9 cellular contexts compared by ENCODE assay signal in the genomic region with DNA sequence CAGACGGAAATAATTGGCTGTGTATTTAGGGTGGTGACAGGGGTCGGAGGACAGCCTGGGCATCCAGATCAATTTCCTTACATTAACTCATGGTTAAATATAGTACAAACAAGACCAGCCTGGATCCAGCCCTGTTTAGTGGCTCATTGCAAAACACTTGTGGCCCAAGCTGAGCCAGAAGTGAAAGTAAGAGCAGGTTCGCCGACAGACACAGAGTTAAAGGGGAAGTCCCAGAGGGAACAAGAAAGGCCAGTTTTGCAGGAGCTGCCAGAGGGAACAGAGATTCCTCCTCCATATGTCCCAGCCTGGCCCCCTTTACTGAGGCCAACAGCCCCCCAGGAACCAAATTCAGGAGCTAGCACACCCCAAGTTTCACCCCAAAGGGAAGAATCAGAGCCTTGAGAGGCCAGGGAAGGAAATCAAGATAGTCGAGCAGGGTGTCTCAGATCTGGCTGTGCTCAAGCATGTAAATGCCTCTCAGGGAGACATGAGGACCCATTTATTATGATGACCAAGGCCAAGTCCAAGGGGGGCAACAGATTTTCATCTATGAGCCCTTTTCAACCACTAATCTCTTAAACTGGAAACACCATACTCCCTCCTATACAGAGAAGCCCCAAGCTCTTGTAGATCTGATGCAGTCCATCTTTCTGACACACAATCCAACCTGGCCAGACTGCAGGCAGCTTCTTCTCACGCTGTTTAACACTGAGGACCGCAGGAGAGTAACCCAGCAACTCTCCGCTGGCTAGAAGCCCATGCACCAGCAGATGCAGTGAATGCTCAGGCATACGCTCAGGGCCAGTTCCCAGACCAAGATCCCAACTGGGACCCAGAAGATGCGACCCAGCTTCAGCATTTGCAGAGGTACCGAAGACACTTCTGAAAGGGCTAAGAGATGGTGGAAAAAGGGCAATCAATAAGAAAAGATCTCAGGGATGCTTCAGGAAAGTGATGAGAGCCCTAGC. TPM values are rescaled to one million over a fixed set of nuclear protein-coding genes. Genes with fewer than 3 reads are reported as not detected.
DNase-seq lines count a peak whose midpoint lies in the region; ATAC-seq, FAIRE-seq and TF ChIP-seq lines count a peak whose summit lies in the region.
"Had no signal": no experiment of that assay in that cellular context is flagged by ENCODE, and none has a peak within 500 bp of the region (broad histone marks: within the 10 kb centered on the region; RNA-seq: fewer than 3 reads in every experiment).

No MANE protein-coding gene starts in this region.

- no peaks in the 10 kb centered on the region for H3K27me3 ChIP-seq in GM12878 (replicated peaks in 1 of 2; ENCODE audit: control insufficient read depth in 2 of 2, insufficient read depth in 2 of 2, low read length in 1 of 2)
- no peaks in the 10 kb centered on the region for H3K27me3 ChIP-seq in right lobe of liver
- H3K27me3 ChIP-seq in stomach smooth muscle (ENCODE audit: control insufficient read depth in 1 of 2, insufficient read depth in 2 of 2, low read length in 2 of 2): no peaks in the 10 kb centered on the region

- intact Hi-C loops in activated CD4-positive, alpha-beta T cell treated with anti-CD3 and anti-CD28 coated beads for 36 hours (cut with DNase I, micrococcal nuclease): no loop called here
- intact Hi-C loops in GM12878 (cut with micrococcal nuclease; ENCODE audit: unreplicated experiment) (loop anchor here (5.0 kb wide), 1 partner anchor 355 kb away; a partner anchor contains a TSS), right lobe of liver (cut with DNase I) (no loop called here)

- H3K9ac ChIP-seq in GM12878 (ENCODE audit: control insufficient read depth, insufficient read depth, low read length) (peak overlapping the region; percentile 39; the same call in 1 of the 2 replicates), stomach smooth muscle (ENCODE audit: low read length in 2 of 2) (peak overlapping the region; percentile 39 to 78)

- H3K36me3 ChIP-seq in GM12878 (ENCODE audit: control insufficient read depth in 2 of 2, insufficient read depth in 2 of 2, low read length in 1 of 2): no peaks in the 10 kb centered on the region
- no peaks in the 10 kb centered on the region for H3K36me3 ChIP-seq in right lobe of liver
- H3K36me3 ChIP-seq in stomach smooth muscle (ENCODE audit: control insufficient read depth in 2 of 2, insufficient read depth in 2 of 2, low read length in 2 of 2): no peaks in the 10 kb centered on the region

- RAD21 ChIA-PET in GM12878 (lab: Charles Lee; ENCODE audit: unreplicated experiment): interaction anchor here (0.6 to 1.6 kb wide), 5 partner anchors 17 to 934 kb away, joined by 3 to 6 read pairs (median 4); no protein-coding TSS in a partner anchor

- no peak for TF ChIP-seq CTCF in GM12878 (IDR thresholded peaks at IDR 0.05 in 2 of 3, conservative IDR thresholded peaks at IDR 0.05 in 1 of 3; ENCODE audit: control insufficient read depth in 2 of 3, extremely low read depth in 1 of 3, insufficient read depth in 1 of 3, low read depth in 3 of 3, low read length in 3 of 3)
- TF ChIP-seq CTCF in right lobe of liver (IDR thresholded peaks at IDR 0.05): no peak

- no peaks in the 10 kb centered on the region for H4K20me1 ChIP-seq in GM12878 (ENCODE audit: control insufficient read depth, insufficient read depth)

- H3K9me3 Mint-ChIP-seq in activated CD4-positive, alpha-beta T cell treated with anti-CD3 and anti-CD28 coated beads for 36 hours (ENCODE audit: low read depth): no peaks in the 10 kb centered on the region

- TF ChIP-seq POLR2A in GM12878 (IDR thresholded peaks at IDR 0.05; ENCODE audit: low read depth, low read length): no peak
- TF ChIP-seq POLR2A in right lobe of liver (IDR thresholded peaks at IDR 0.05): no peak

- no peak overlapping the region for H3K27ac ChIP-seq in GM12878 (ENCODE audit: control insufficient read depth, insufficient read depth)
- H3K27ac ChIP-seq in right lobe of liver: peak overlapping the region in 2 of 3 donors; percentile 37 to 53
- H3K27ac ChIP-seq in stomach smooth muscle (ENCODE audit: low read length): peak overlapping the region; percentile 71

- SMC1A ChIA-PET in GM12878 (lab: Charles Lee; ENCODE audit: uncharacterized antibody, unreplicated experiment): interaction anchor here (0.6 to 1.8 kb wide), 4 partner anchors 17 to 181 kb away, joined by 3 to 4 read pairs (median 4); no protein-coding TSS in a partner anchor

- no peak for TF ChIP-seq RAD21 in GM12878 (IDR thresholded peaks at IDR 0.05; ENCODE audit: insufficient read depth, low read depth, low read length)

- DNase-seq in activated CD4-positive, alpha-beta T cell treated with anti-CD3 and anti-CD28 coated beads for 36 hours: peak; percentile 63
- DNase-seq in activated CD4-positive, alpha-beta T cell treated with anti-CD3 and anti-CD28 coated beads, Interleukin-2, amount 50 U/mL, for 1 hour: no peak
- DNase-seq in NCI-H69 (lab: John Stamatoyannopoulos, UW): peak; percentile 23
- DNase-seq in GM12878 (ENCODE audit: low read depth, low spot score): no peak
- peak in 2 of 3 donors; percentile 55 to 74 for DNase-seq in right lobe of liver
- no peak for DNase-seq in NCI-H1105 (lab: John Stamatoyannopoulos, UW)

- CTCF ChIA-PET in activated CD4-positive, alpha-beta T cell treated with anti-CD3 and anti-CD28 coated beads for 36 hours (lab: Charles Lee): interaction anchor here (0.7 to 1.8 kb wide), 3 partner anchors 8 to 180 kb away, joined by 3 to 6 read pairs (median 4); no protein-coding TSS in a partner anchor
- CTCF ChIA-PET in GM12878 (lab: Yijun Ruan, JAX): interaction anchor here (0.7 to 2.8 kb wide), 6 partner anchors 9 to 180 kb away, joined by 3 to 21 read pairs (median 4); no protein-coding TSS in a partner anchor

- POLR2A ChIA-PET in activated CD4-positive, alpha-beta T cell treated with anti-CD3 and anti-CD28 coated beads for 36 hours (lab: Charles Lee): interaction anchor here (0.7 kb wide), 1 partner anchor 122 kb away, joined by 4 read pairs; no protein-coding TSS in a partner anchor
- POLR2A ChIA-PET in GM12878 (lab: Charles Lee): interaction anchor here (1.4 kb wide), 1 partner anchor 19 kb away, joined by 3 read pairs; no protein-coding TSS in a partner anchor

- peak overlapping the region; percentile 79 for H3K4me2 ChIP-seq in GM12878 (ENCODE audit: control insufficient read depth, insufficient read depth)

- peaks cover 11% of the 10 kb centered on the region for H3K27me3 Mint-ChIP-seq in activated CD4-positive, alpha-beta T cell treated with anti-CD3 and anti-CD28 coated beads for 36 hours

- peak; percentile 95 for FAIRE-seq in GM12878 (lab: Jason Lieb, UNC)
- FAIRE-seq: colon had no signal

- H3K4me3 Mint-ChIP-seq in activated CD4-positive, alpha-beta T cell treated with anti-CD3 and anti-CD28 coated beads for 36 hours: peak overlapping the region; percentile 34

- H2AFZ ChIP-seq in GM12878 (ENCODE audit: control insufficient read depth, low read depth, low read length): peak overlapping the region; percentile 76

- H3K4me1 Mint-ChIP-seq in activated CD4-positive, alpha-beta T cell treated with anti-CD3 and anti-CD28 coated beads for 36 hours: peaks cover 14% of the 10 kb centered on the region

- H3K9me3 ChIP-seq in GM12878 (replicated peaks; ENCODE audit: control insufficient read depth, insufficient read depth, low read length) (no peaks in the 10 kb centered on the region), right lobe of liver (no peaks in the 10 kb centered on the region), stomach smooth muscle (ENCODE audit: control insufficient read depth in 2 of 2, low read length in 2 of 2) (no peaks in the 10 kb centered on the region)

- in situ Hi-C loops in GM12878 (cut with MboI): loop anchor here (5.0 kb wide), 1 partner anchor 140 kb away; no protein-coding TSS in a partner anchor

- peak; percentile 90 for ATAC-seq in activated CD4-positive, alpha-beta T cell treated with anti-CD3 and anti-CD28 coated beads for 36 hours
- ATAC-seq in HG02678 (IDR thresholded peaks at IDR 0.05; ENCODE audit: unreplicated experiment) (peak; percentile 91), GM12878 (peak; percentile 96), right lobe of liver (peak; percentile 77 to 86 (median 80))

- no peaks in the 10 kb centered on the region for H3K79me2 ChIP-seq in GM12878 (ENCODE audit: control insufficient read depth, insufficient read depth, low read length)

- no peak for TF ChIP-seq EP300 in GM12878 (IDR thresholded peaks at IDR 0.05; ENCODE audit: borderline replicate concordance in 1 of 2, control insufficient read depth in 1 of 2, low read depth in 2 of 2, low read length in 2 of 2)

- H3K4me1 ChIP-seq in GM12878 (ENCODE audit: control insufficient read depth, insufficient read depth, low read length): peaks cover 12% of the 10 kb centered on the region
- H3K4me1 ChIP-seq in right lobe of liver: peaks cover 0 to 18% (median 1%) of the 10 kb centered on the region in 4 donors
- H3K4me1 ChIP-seq in stomach smooth muscle (ENCODE audit: control insufficient read depth, insufficient read depth, low read length): peaks cover 15% of the 10 kb centered on the region

- H3K27ac Mint-ChIP-seq in activated CD4-positive, alpha-beta T cell treated with anti-CD3 and anti-CD28 coated beads for 36 hours: no peak overlapping the region

- no TSS peak for BruUV-seq in GM12878 (replicated peaks; lab: Mats Ljungman, UMichigan)

- 43% methylated on average over 11 of the region's 11 CpGs for WGBS in GM12878 (ENCODE audit: insufficient coverage, insufficient replicate concordance, low lambda C conversion rate, missing lambda C conversion rate)
- 32% methylated on average over 8 of the region's 11 CpGs for WGBS in right lobe of liver (ENCODE audit: insufficient coverage, low coverage, low lambda C conversion rate, missing lambda C conversion rate)

- H3K4me3 ChIP-seq in GM12878 (peak overlapping the region; percentile 9; the same call in 1 of the 2 replicates), right lobe of liver (peak overlapping the region in 2 of 3 donors; percentile 9 to 13), stomach smooth muscle (ENCODE audit: low read length in 2 of 2) (peak overlapping the region; percentile 49 to 74)

- H3K36me3 Mint-ChIP-seq in activated CD4-positive, alpha-beta T cell treated with anti-CD3 and anti-CD28 coated beads for 36 hours (ENCODE audit: low read depth): no peaks in the 10 kb centered on the region

RNA-seq across cellular contexts. Expression of a gene that starts 15.9 kb away (rescaled TPM):
- total RNA-seq in activated CD4-positive, alpha-beta T cell treated with anti-CD3 and anti-CD28 coated beads for 36 hours: 10 to 100 TPM; 16.5 to 25.7 TPM
- 17.5 and 20.1 TPM in 2 replicates for total RNA-seq in GM12878 (2013; cell fraction: nucleolus; rRNA removed)
- total RNA-seq in GM12878 (2014; rRNA removed) (18.1 and 18.7 TPM in 2 replicates), GM12878 (2014; rRNA removed; fragmentation: Illumina TruSeq; extraction: Trizol) (14.8 and 15.3 TPM in 2 replicates), GM12878 (2021) (19.4 and 20.1 TPM in 2 replicates), right lobe of liver (10 to 100 TPM in 3 of 6 experiments, 1 to 10 TPM in 3; 7.8 to 13.9 (median 10.2) TPM)
- polyA plus RNA-seq in GM12878 (2011; ENCODE audit: low read depth): 6.8 TPM
- polyA plus RNA-seq in GM12878 (2011; rRNA removed) (9.9 and 13.8 TPM in 2 replicates), GM12878 (2014; fragmentation: Illumina TruSeq; extraction: Trizol) (8.0 and 9.7 TPM in 2 replicates), GM12878 (2014; fragmentation: Nextera tagmentation; extraction: Ambion mirVana) (1 to 10 TPM in 1 of 2 experiments, under 1 TPM in 1; 0.52 to 2.2 TPM), GM12878 (2014; rRNA removed) (14.1 and 14.7 TPM in 2 replicates), GM12878 (2016; fragmentation: Nextera tagmentation; extraction: Ambion mirVana) (10 to 100 TPM in 1 of 2 experiments, 1 to 10 TPM in 1; 9.0 to 12.4 TPM)
- 12.5 and 15.9 TPM in 2 replicates for polyA plus RNA-seq in GM12878 (2011; cell fraction: cytosol; rRNA removed)
- 9.0 and 10.0 TPM in 2 replicates for polyA plus RNA-seq in GM12878 (2011; cell fraction: nucleus; rRNA removed)
- polyA plus RNA-seq in GM12878 (2012): 11.7 and 14.9 TPM in 2 replicates
- 15.9 and 24.4 TPM in 2 replicates for polyA minus RNA-seq in GM12878 (2011; rRNA and poly(A)+ RNA removed)
- 5.7 and 7.0 TPM in 2 replicates for polyA minus RNA-seq in GM12878 (2011; cell fraction: cytosol; rRNA and poly(A)+ RNA removed)
- 5.9 and 8.1 TPM in 2 replicates for polyA minus RNA-seq in GM12878 (2011; cell fraction: nucleus; rRNA and poly(A)+ RNA removed)

RNA-seq across cellular contexts. Expression of a gene that starts 16.2 kb away (rescaled TPM):
- not detected for total RNA-seq in activated CD4-positive, alpha-beta T cell treated with anti-CD3 and anti-CD28 coated beads for 36 hours
- not detected in 2 replicates for total RNA-seq in GM12878 (2013; cell fraction: nucleolus; rRNA removed)
- not detected in 2 replicates for total RNA-seq in GM12878 (2014; rRNA removed)
- total RNA-seq in GM12878 (2014; rRNA removed; fragmentation: Illumina TruSeq; extraction: Trizol): not detected in 2 replicates
- total RNA-seq in GM12878 (2021): not detected in 2 replicates
- polyA plus RNA-seq in GM12878 (2011; ENCODE audit: low read depth): not detected
- not detected in 2 replicates for polyA plus RNA-seq in GM12878 (2011; rRNA removed)
- polyA plus RNA-seq in GM12878 (2011; cell fraction: cytosol; rRNA removed): 0.10 TPM in 1 of 2 replicates, not detected in the other
- not detected in 2 replicates for polyA plus RNA-seq in GM12878 (2011; cell fraction: nucleus; rRNA removed)
- not detected in 2 replicates for polyA plus RNA-seq in GM12878 (2012)
- polyA plus RNA-seq in GM12878 (2014; fragmentation: Illumina TruSeq; extraction: Trizol): 0.01 TPM in 1 of 2 replicates, not detected in the other
- not detected for polyA plus RNA-seq in GM12878 (2014; fragmentation: Nextera tagmentation; extraction: Ambion mirVana)
- not detected in 2 replicates for polyA plus RNA-seq in GM12878 (2014; rRNA removed)
- not detected for polyA plus RNA-seq in GM12878 (2016; fragmentation: Nextera tagmentation; extraction: Ambion mirVana)
- polyA minus RNA-seq in GM12878 (2011; rRNA and poly(A)+ RNA removed): not detected in 2 replicates
- polyA minus RNA-seq in GM12878 (2011; cell fraction: cytosol; rRNA and poly(A)+ RNA removed): not detected in 2 replicates
- polyA minus RNA-seq in GM12878 (2011; cell fraction: nucleus; rRNA and poly(A)+ RNA removed): not detected in 2 replicates
- total RNA-seq in right lobe of liver: 1 to 10 TPM; 1.4 to 3.6 (median 2.4) TPM

RNA-seq across cellular contexts. Expression of a gene that starts 39.7 kb away (rescaled TPM):
- 100 to 1,000 TPM in 1 of 2 experiments, 10 to 100 TPM in 1; 83.8 to 162 TPM for total RNA-seq in activated CD4-positive, alpha-beta T cell treated with anti-CD3 and anti-CD28 coated beads for 36 hours
- total RNA-seq in GM12878 (2013; cell fraction: nucleolus; rRNA removed): 32.0 and 32.8 TPM in 2 replicates
- total RNA-seq in GM12878 (2014; rRNA removed) (175 and 199 TPM in 2 replicates), GM12878 (2014; rRNA removed; fragmentation: Illumina TruSeq; extraction: Trizol) (128 and 130 TPM in 2 replicates), GM12878 (2021) (184 and 186 TPM in 2 replicates), right lobe of liver (100 to 1,000 TPM; 114 to 235 (median 134) TPM)
- polyA plus RNA-seq in GM12878 (2011; ENCODE audit: low read depth): 185 TPM
- polyA plus RNA-seq in GM12878 (2011; rRNA removed) (365 and 380 TPM in 2 replicates), GM12878 (2014; fragmentation: Illumina TruSeq; extraction: Trizol) (47.6 and 109 TPM in 2 replicates), GM12878 (2014; fragmentation: Nextera tagmentation; extraction: Ambion mirVana) (1,000 to 10,000 TPM; 1,189 to 1,236 TPM), GM12878 (2014; rRNA removed) (268 and 280 TPM in 2 replicates), GM12878 (2016; fragmentation: Nextera tagmentation; extraction: Ambion mirVana) (100 to 1,000 TPM; 447 to 513 TPM)
- polyA plus RNA-seq in GM12878 (2011; cell fraction: cytosol; rRNA removed): 681 and 759 TPM in 2 replicates
- polyA plus RNA-seq in GM12878 (2011; cell fraction: nucleus; rRNA removed): 166 and 169 TPM in 2 replicates
- polyA plus RNA-seq in GM12878 (2012): 152 and 162 TPM in 2 replicates
- 43.4 and 63.7 TPM in 2 replicates for polyA minus RNA-seq in GM12878 (2011; rRNA and poly(A)+ RNA removed)
- 21.8 and 24.5 TPM in 2 replicates for polyA minus RNA-seq in GM12878 (2011; cell fraction: cytosol; rRNA and poly(A)+ RNA removed)
- polyA minus RNA-seq in GM12878 (2011; cell fraction: nucleus; rRNA and poly(A)+ RNA removed): 11.8 and 17.4 TPM in 2 replicates

Comparison
In these comparisons a context has a peak if more than half of its experiments do, and no peak if none do; other contexts are left out.
1. DNase-seq: peak in activated CD4-positive, alpha-beta T cell treated with anti-CD3 and anti-CD28 coated beads for 36 hours (single experiment), NCI-H69 (single experiment) and right lobe of liver (2 of 3); none in activated CD4-positive, alpha-beta T cell treated with anti-CD3 and anti-CD28 coated beads, Interleukin-2, amount 50 U/mL, for 1 hour (single experiment), GM12878 (single experiment) and NCI-H1105 (single experiment).
2. H3K4me3 ChIP-seq: peak in every context shown above with its lines; median percentile 62 in stomach smooth muscle; 11 in right lobe of liver; 9 in GM12878.
3. Peak in every context shown above with its lines, with median percentiles within 50 percentile points of each other: ATAC-seq.